ENCODE assay signal across 14 cellular contexts in the genomic region with DNA sequence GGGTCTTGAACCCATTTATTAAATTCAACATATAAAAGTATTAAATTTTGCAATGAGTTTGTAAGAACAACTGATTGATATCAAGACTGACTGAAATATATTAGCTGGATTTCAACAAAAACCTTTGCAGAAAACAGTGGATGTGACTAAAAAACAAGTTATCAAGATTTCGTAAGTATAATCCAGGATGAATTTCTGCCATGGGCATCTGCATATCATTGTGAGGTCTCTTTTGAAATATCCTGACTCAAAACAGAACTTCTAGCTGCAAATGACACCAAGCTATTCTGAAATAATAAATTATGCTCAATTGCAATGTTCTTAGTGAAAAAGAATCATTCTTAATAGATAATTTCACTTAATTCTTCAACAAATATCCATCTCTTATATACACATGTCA.
"Had no signal": no experiment of that assay in that cellular context is flagged by ENCODE, and none has a peak within 500 bp of the region (broad histone marks: within the 10 kb centered on the region; RNA-seq: fewer than 3 reads in every experiment).

No MANE protein-coding gene starts in this region.

- H3K27me3 Mint-ChIP-seq: activated naive CD4-positive, alpha-beta T cell treated with anti-CD3 and anti-CD28 coated beads, Interleukin-2, amount 50 U/mL, for 24 hours; stimulated activated naive CD8-positive, alpha-beta T cell treated with anti-CD3 and anti-CD28 coated beads, Interleukin-15, Interleukin-2, amounts not matched to agents 100 ng/mL and 50 ng/mL, for 24 hours had no signal

- DNase-seq: activated CD4-positive, alpha-beta T cell treated with anti-CD3 and anti-CD28 coated beads, Interleukin-2, amount 50 U/mL, for 4 hours; activated CD4-positive, CD25-positive, alpha-beta regulatory T cell treated with anti-CD3 and anti-CD28 coated beads, Interleukin-2, amount 50 U/mL, for 72 hours; activated T-cell treated with anti-CD3 and anti-CD28 coated beads, Interleukin-2, amount 50 U/mL, for 1 hour; dorsolateral prefrontal cortex; hypothalamus; left cardiac atrium; mucosa of descending colon; natural killer cell; nucleus accumbens; stimulated activated CD4-positive, alpha-beta T cell treated with anti-CD3 and anti-CD28 coated beads, Interleukin-4, amount 100 ng/mL, for 1 hour; upper lobe of left lung had no signal

- H3K27me3 ChIP-seq: dorsolateral prefrontal cortex, upper lobe of left lung had no signal

- H3K36me3 Mint-ChIP-seq: natural killer cell had no signal

- H3K9me3 ChIP-seq: mucosa of descending colon, prostate gland, upper lobe of left lung had no signal

- H3K36me3 ChIP-seq: prostate gland had no signal

- ATAC-seq: left cardiac atrium, natural killer cell had no signal

- H3K4me3 ChIP-seq: mucosa of descending colon, prostate gland, upper lobe of left lung had no signal

- H3K27ac Mint-ChIP-seq: activated naive CD4-positive, alpha-beta T cell treated with anti-CD3 and anti-CD28 coated beads, Interleukin-2, amount 50 U/mL, for 24 hours; natural killer cell; stimulated activated naive CD8-positive, alpha-beta T cell treated with anti-CD3 and anti-CD28 coated beads, Interleukin-15, Interleukin-2, amounts not matched to agents 100 ng/mL and 50 ng/mL, for 24 hours had no signal

- H3K27ac ChIP-seq: prostate gland had no signal

- H3K9me3 Mint-ChIP-seq: activated naive CD4-positive, alpha-beta T cell treated with anti-CD3 and anti-CD28 coated beads, Interleukin-2, amount 50 U/mL, for 24 hours; natural killer cell; stimulated activated naive CD8-positive, alpha-beta T cell treated with anti-CD3 and anti-CD28 coated beads, Interleukin-15, Interleukin-2, amounts not matched to agents 100 ng/mL and 50 ng/mL, for 24 hours had no signal

- H3K4me3 Mint-ChIP-seq: activated naive CD4-positive, alpha-beta T cell treated with anti-CD3 and anti-CD28 coated beads, Interleukin-2, amount 50 U/mL, for 24 hours; natural killer cell; stimulated activated naive CD8-positive, alpha-beta T cell treated with anti-CD3 and anti-CD28 coated beads, Interleukin-15, Interleukin-2, amounts not matched to agents 100 ng/mL and 50 ng/mL, for 24 hours had no signal
